ENCODE assay signal across 24 cellular contexts in genomic region chr3:38283810-38284775, GRCh38. TPM values are rescaled to one million over a fixed set of nuclear protein-coding genes. Genes with fewer than 3 reads are reported as not detected.
DNase-seq lines count a peak whose midpoint lies in the region; ATAC-seq and TF ChIP-seq lines count a peak whose summit lies in the region.
"Had no signal": no experiment of that assay in that cellular context is flagged by ENCODE, and none has a peak within 500 bp of the region (broad histone marks: within the 10 kb centered on the region; RNA-seq: fewer than 3 reads in every experiment).

No MANE protein-coding gene starts in this region.

- ATAC-seq in HG02571 (IDR thresholded peaks at IDR 0.05; ENCODE audit: unreplicated experiment) (no peak), HG03175 (IDR thresholded peaks at IDR 0.05; ENCODE audit: unreplicated experiment) (no peak)
- ATAC-seq: GM12878; heart left ventricle; K562; stimulated activated naive B cell treated with anti-CD40 and anti-IgM and Interleukin-4, amounts not matched to agents 10 μg/mL and 1 μg/mL and 100 μg/mL, for 72 hours had no signal

- peak overlapping the region; percentile 18 for H3K27ac ChIP-seq in VCaP
- H3K27ac ChIP-seq: heart left ventricle, right atrium auricular region, tibial nerve had no signal

- TF ChIP-seq CTCF in VCaP (conservative IDR thresholded peaks at IDR 0.05) = no peak
- TF ChIP-seq CTCF in fibroblast of the aortic adventitia (IDR thresholded peaks at IDR 0.05; ENCODE audit: insufficient read depth, low read length) = no peak
- no peak for TF ChIP-seq CTCF in GM10266 (IDR thresholded peaks at IDR 0.05; ENCODE audit: control insufficient read depth, insufficient read depth, low read depth, missing control alignments)

- DNase-seq in EL = peak; percentile 50
- peak; percentile 85 for DNase-seq in fibroblast of the aortic adventitia (ENCODE audit: low read depth)
- peak; percentile 37 for DNase-seq in stromal cell of bone marrow (ENCODE audit: low read depth)
- DNase-seq in GM10266 (ENCODE audit: extremely low spot score) = no peak
- DNase-seq in pons (ENCODE audit: low spot score) = no peak
- DNase-seq: activated CD4-positive, CD25-positive, alpha-beta regulatory T cell treated with anti-CD3 and anti-CD28 coated beads, Interleukin-2, amount 50 U/mL, for 72 hours; BE2C; Calu3; erythroblast; H9; heart left ventricle; MV-4-11; NCI-H1930; NCI-H446 treated with DMSO at 0.1 percent for 48 hours; NK-92 treated with Interleukin-12 subunit alpha and Interleukin-12 subunit beta, amount 100 ng/mL, for 24 hours; stimulated activated naive B cell treated with anti-CD40 and anti-IgM and Interleukin-4, amounts not matched to agents 10 μg/mL and 1 μg/mL and 100 μg/mL, for 72 hours; T1000 had no signal

- H3K4me3 ChIP-seq in fibroblast of the aortic adventitia (ENCODE audit: low read depth, low read length) = no peak overlapping the region
- H3K4me3 ChIP-seq: GM12878, heart left ventricle, K562, right atrium auricular region, tibial nerve had no signal

RNA-seq across cellular contexts. Expression of gene SLC22A14, which starts 2.0 kb away (rescaled TPM):
- not detected in 2 replicates for total RNA-seq in fibroblast of the aortic adventitia (ENCODE audit: low replicate concordance)
- total RNA-seq: GM12878, H9, right atrium auricular region had no signal

RNA-seq across cellular contexts. Expression of gene SLC22A13, which starts 18.5 kb away (rescaled TPM):
- total RNA-seq in fibroblast of the aortic adventitia (ENCODE audit: low replicate concordance) = 0.45 TPM in 1 of 2 replicates, not detected in the other
- total RNA-seq: H9, right atrium auricular region had no signal

Comparison
In these comparisons a context has a peak if more than half of its experiments do, and no peak if none do; other contexts are left out.
1. DNase-seq: peak in EL (single experiment), fibroblast of the aortic adventitia (single experiment) and stromal cell of bone marrow (single experiment); none in GM10266 (single experiment) and pons (single experiment).